ENCODE assay signal across 12 cellular contexts in the genomic region with DNA sequence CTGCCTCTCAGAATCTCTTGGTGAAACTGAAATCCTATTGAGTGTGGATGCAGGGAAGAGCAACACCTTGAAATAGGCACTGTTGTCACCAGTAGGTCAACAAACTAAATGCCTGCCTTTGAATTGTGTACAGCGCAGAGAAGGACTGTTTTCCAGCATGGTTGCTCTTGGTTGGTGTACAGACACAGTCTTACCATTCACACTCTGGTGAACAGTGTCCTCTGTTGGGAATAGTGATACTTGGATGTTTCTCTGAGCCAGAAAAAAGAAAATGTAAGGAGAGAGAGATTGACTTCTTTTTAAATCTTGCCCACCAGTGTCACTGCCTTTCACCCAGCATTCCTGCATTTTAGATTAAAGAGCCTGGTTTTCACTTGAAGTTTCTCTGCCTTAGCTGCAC.
DNase-seq lines count a peak whose midpoint lies in the region; FAIRE-seq and TF ChIP-seq lines count a peak whose summit lies in the region.
"Had no signal": no experiment of that assay in that cellular context is flagged by ENCODE, and none has a peak within 500 bp of the region (broad histone marks: within the 10 kb centered on the region; RNA-seq: fewer than 3 reads in every experiment).

No MANE protein-coding gene starts in this region.

- H3K4me1 ChIP-seq in osteoblast (ENCODE audit: insufficient read depth, low read length): peaks cover 4% of the 10 kb centered on the region

- no peak for FAIRE-seq in D721Med (lab: Jason Lieb, UNC)

- H3K79me2 ChIP-seq in osteoblast (ENCODE audit: insufficient read depth, low read length): no peaks in the 10 kb centered on the region

- no peak overlapping the region for H2AFZ ChIP-seq in osteoblast (ENCODE audit: low read length)

- no peak overlapping the region for H3K9ac ChIP-seq in SK-N-MC (ENCODE audit: insufficient read length)

- H3K4me3 ChIP-seq in SK-N-MC (no peak overlapping the region), fibroblast of mammary gland (ENCODE audit: control insufficient read depth, low read depth, low read length) (no peak overlapping the region), osteoblast (ENCODE audit: insufficient read depth, low read length) (no peak overlapping the region)
- H3K4me3 ChIP-seq: smooth muscle cell had no signal

- H3K27ac ChIP-seq in SK-N-MC: peak overlapping the region; percentile 32
- H3K27ac ChIP-seq in osteoblast (ENCODE audit: low read depth, low read length): no peak overlapping the region

- H4K20me1 ChIP-seq in osteoblast (ENCODE audit: insufficient read depth, low read length): no peaks in the 10 kb centered on the region

- H3K9me3 ChIP-seq in SK-N-MC (ENCODE audit: low read depth, low read length): no peaks in the 10 kb centered on the region
- no peaks in the 10 kb centered on the region for H3K9me3 ChIP-seq in osteoblast (ENCODE audit: low read depth, low read length)

- H3K36me3 ChIP-seq in SK-N-MC (ENCODE audit: insufficient read depth, low read length) (peaks cover 22% of the 10 kb centered on the region), osteoblast (ENCODE audit: insufficient read depth, low read length) (peaks cover 22% of the 10 kb centered on the region)

- DNase-seq in D721Med (ENCODE audit: insufficient read length, low spot score): no peak
- DNase-seq in SK-N-MC (ENCODE audit: low read depth, low spot score): no peak
- peak; percentile 12 for DNase-seq in fibroblast of mammary gland (ENCODE audit: low read depth)
- DNase-seq in osteoblast (ENCODE audit: insufficient read length, low spot score, missing footprints): peak; percentile 91
- DNase-seq in T1000 (lab: John Stamatoyannopoulos, UW): no peak
- no peak for DNase-seq in stimulated activated naive CD4-positive, alpha-beta T cell treated with Interleukin-2 at 50 U/mL for 16 hours (lab: John Stamatoyannopoulos, UW)
- DNase-seq in COR-L47 (lab: John Stamatoyannopoulos, UW): no peak
- no peak for DNase-seq in HuH-7.5 (ENCODE audit: low spot score)
- DNase-seq: activated CD4-positive, alpha-beta T cell treated with anti-CD3 and anti-CD28 coated beads for 48 hours; Calu3; NCI-H345 had no signal

- TF ChIP-seq CTCF in D721Med (IDR thresholded peaks at IDR 0.05; ENCODE audit: insufficient read depth, missing control alignments): peak; percentile 40
- TF ChIP-seq CTCF in fibroblast of mammary gland (conservative IDR thresholded peaks at IDR 0.05; ENCODE audit: control insufficient read depth, insufficient read depth, low read depth, low read length): peak; percentile 24
- peak; percentile 40 for TF ChIP-seq CTCF in osteoblast (IDR thresholded peaks at IDR 0.05; ENCODE audit: extremely low read depth, low read depth, low read length)

- H3K4me2 ChIP-seq in osteoblast (ENCODE audit: insufficient read depth, low read length): no peak overlapping the region
- H3K4me2 ChIP-seq: smooth muscle cell had no signal

- H3K27me3 ChIP-seq in osteoblast (ENCODE audit: insufficient read depth, low read length): no peaks in the 10 kb centered on the region

Comparison
In these comparisons a context has a peak if more than half of its experiments do, and no peak if none do; other contexts are left out.
1. DNase-seq: peak in fibroblast of mammary gland (single experiment) and osteoblast (single experiment); none in D721Med (single experiment), SK-N-MC (single experiment), T1000 (single experiment), stimulated activated naive CD4-positive, alpha-beta T cell treated with Interleukin-2 at 50 U/mL for 16 hours (single experiment), COR-L47 (single experiment) and HuH-7.5 (single experiment).
2. Peak in every context shown above with its lines, with median percentiles within 50 percentile points of each other: CTCF ChIP-seq.